In genomic region chr2:219661197-219661954, GRCh38 we compare ENCODE assay signal across 1 cellular context.
TF ChIP-seq lines count a peak whose summit lies in the region.

No MANE protein-coding gene starts in this region.

TF ChIP-seq in GM12878, 131 proteins besides CTCF, POLR2A, EP300 and RAD21 (continued from another document):
- TF ChIP-seq BMI1 (IDR thresholded peaks at IDR 0.05; ENCODE audit: borderline replicate concordance) (no peak), ESRRA (IDR thresholded peaks at IDR 0.05; ENCODE audit: low read length) (no peak), TAF1 (IDR thresholded peaks at IDR 0.05; ENCODE audit: borderline replicate concordance, low read depth, low read length) (no peak), NRF1 (conservative IDR thresholded peaks at IDR 0.05; ENCODE audit: low read depth, low read length) (no peak), ATF3 (IDR thresholded peaks at IDR 0.05; ENCODE audit: borderline replicate concordance, extremely low read depth, low read depth, low read length) (no peak), ZNF207 (IDR thresholded peaks at IDR 0.05; ENCODE audit: borderline replicate concordance) (no peak), POLR2AphosphoS2 (IDR thresholded peaks at IDR 0.05; ENCODE audit: low read depth, low read length) (no peak), STAT3 (IDR thresholded peaks at IDR 0.05; ENCODE audit: low read depth, low read length) (no peak), PBX3 (IDR thresholded peaks at IDR 0.05; ENCODE audit: insufficient replicate concordance, low read depth, low read length) (peak; percentile 66), CEBPZ (IDR thresholded peaks at IDR 0.05; ENCODE audit: low read depth, low read length) (no peak), E2F8 (IDR thresholded peaks at IDR 0.05; ENCODE audit: low read depth, partially characterized antibody) (no peak), BCL11A (IDR thresholded peaks at IDR 0.05; ENCODE audit: low read depth, low read length) (no peak), DPF2 (IDR thresholded peaks at IDR 0.05) (no peak), RBBP5 (conservative IDR thresholded peaks at IDR 0.05) (no peak), USF2 (IDR thresholded peaks at IDR 0.05; ENCODE audit: borderline replicate concordance, low read depth, low read length) (no peak), TCF7 (IDR thresholded peaks at IDR 0.05; ENCODE audit: borderline replicate concordance) (peak; percentile 33; the same call in 1 of the 2 replicates), PKNOX1 (IDR thresholded peaks at IDR 0.05) (no peak), TBL1XR1 (IDR thresholded peaks at IDR 0.05; ENCODE audit: low read depth, low read length) (no peak), NFIC (IDR thresholded peaks at IDR 0.05; ENCODE audit: low read depth, low read length) (no peak), ASH2L (IDR thresholded peaks at IDR 0.05; ENCODE audit: borderline replicate concordance, low read depth) (no peak), JUNB (IDR thresholded peaks at IDR 0.05) (no peak)
TF ChIP-seq in GM12878: peak in this region for 3.
